Comparison of ENCODE assay signal across 1 cellular context in the genomic region with DNA sequence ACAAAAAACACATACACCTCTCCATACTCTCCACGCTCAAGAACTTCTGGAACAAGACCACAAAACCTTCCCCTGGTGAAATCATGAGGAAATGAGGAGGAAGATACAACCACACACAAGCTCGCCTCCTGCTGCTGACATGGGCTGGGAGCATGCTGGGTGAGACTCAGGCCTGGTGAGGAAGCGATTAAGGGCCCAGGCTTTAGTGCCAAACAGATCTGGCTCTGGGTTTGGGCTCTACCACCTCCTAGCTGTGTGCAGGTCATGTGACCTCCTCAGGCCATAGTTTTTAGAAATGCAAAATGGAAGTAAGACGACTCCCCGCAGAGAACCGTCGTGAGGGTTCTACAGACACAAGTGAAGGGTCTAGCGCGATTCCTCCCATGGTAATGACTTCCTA.
TF ChIP-seq lines count a peak whose summit lies in the region.

No MANE protein-coding gene starts in this region.

TF ChIP-seq in WTC11, 78 proteins besides CTCF, POLR2A, EP300 and RAD21 (continued from another document):
- TF ChIP-seq GABPB1 (CRISPR knock-in tag; IDR thresholded peaks at IDR 0.05) (no peak), KAT7 (CRISPR knock-in tag; IDR thresholded peaks at IDR 0.05; ENCODE audit: borderline replicate concordance) (no peak), IRF1 (CRISPR knock-in tag; IDR thresholded peaks at IDR 0.05) (no peak), TEAD4 (CRISPR knock-in tag; IDR thresholded peaks at IDR 0.05) (no peak), TEAD1 (CRISPR knock-in tag; IDR thresholded peaks at IDR 0.05) (no peak)
